ENCODE assay signal across 5 cellular contexts in the genomic region with DNA sequence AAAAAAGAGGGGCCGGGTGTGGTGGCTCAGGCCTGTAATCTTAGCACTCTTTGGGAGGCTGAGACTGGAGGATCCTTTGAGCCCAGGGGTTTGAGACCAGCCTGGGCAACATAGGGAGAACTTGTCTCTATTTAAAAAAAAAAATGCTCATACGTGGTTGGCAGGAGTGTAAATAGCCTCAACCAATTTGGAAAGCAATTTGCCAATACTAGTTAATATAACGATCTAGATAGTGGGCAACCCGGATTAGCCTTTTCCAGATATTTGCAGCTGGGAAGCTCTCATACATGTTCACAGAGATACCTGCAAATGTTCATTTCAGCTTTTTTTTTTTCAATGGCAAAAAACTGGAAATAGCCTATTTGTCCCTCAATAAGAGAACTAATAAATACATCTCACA.
"Had no signal": no experiment of that assay in that cellular context is flagged by ENCODE, and none has a peak within 500 bp of the region (broad histone marks: within the 10 kb centered on the region; RNA-seq: fewer than 3 reads in every experiment).

No MANE protein-coding gene starts in this region.

- H3K4me3 Mint-ChIP-seq: GM23338, H9 had no signal

- DNase-seq: H9, HCEC 1CT, IMR-90 had no signal

- ATAC-seq: GM23338 had no signal

- H3K4me1 Mint-ChIP-seq: GM23338, H9 had no signal

- H3K27ac ChIP-seq: HL-60 had no signal

- H3K27ac Mint-ChIP-seq: GM23338, H9 had no signal

- H3K9me3 Mint-ChIP-seq: GM23338, H9 had no signal

- H3K4me3 ChIP-seq: GM23338 had no signal
